Comparison of ENCODE assay signal across 9 cellular contexts in the genomic region with DNA sequence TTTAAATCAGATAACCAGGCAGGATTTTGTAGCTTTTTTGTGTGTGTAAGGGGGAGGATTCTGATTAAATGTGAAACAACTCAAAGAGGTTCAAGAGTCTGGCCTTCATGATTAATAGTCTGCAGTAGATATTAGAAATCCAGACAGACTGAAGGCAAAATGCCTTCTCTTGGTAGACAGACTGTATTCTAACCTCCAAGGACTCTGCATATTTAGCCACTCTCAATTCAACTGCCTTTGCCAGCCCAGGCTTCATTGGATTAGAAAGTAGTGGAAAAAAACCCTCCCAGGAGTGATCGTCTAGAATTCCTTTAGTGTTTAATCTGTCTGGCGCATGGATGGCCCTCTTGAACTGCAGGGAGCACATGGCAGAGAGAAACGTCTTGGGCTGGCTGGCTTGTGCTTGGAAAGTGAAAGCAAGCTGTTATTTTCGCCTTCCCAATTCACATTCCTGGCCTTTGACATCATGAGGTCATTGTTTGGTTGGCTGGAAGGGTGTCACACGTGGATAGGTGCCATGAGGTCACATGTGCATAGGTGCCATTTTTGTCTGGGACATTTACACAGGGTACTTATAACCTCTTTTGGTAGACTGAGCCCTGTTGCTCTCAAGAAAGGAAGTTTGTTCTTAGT. TPM values are rescaled to one million over a fixed set of nuclear protein-coding genes. Genes with fewer than 3 reads are reported as not detected.
A peak's percentile ranks its signal among the peaks of the same experiment; 100 is the strongest.
DNase-seq lines count a peak whose midpoint lies in the region; ATAC-seq and TF ChIP-seq lines count a peak whose summit lies in the region.
"Had no signal": no experiment of that assay in that cellular context is flagged by ENCODE, and none has a peak within 500 bp of the region (broad histone marks: within the 10 kb centered on the region; RNA-seq: fewer than 3 reads in every experiment).

No MANE protein-coding gene starts in this region.

- intact Hi-C loops in esophagus squamous epithelium (cut with DNase I) = no loop called here

- TF ChIP-seq POLR2A in esophagus squamous epithelium (IDR thresholded peaks at IDR 0.05) = no peak

- TF ChIP-seq CTCF in esophagus squamous epithelium (IDR thresholded peaks at IDR 0.05) = no peak

- no peaks in the 10 kb centered on the region for H3K36me3 ChIP-seq in esophagus squamous epithelium

- no peak overlapping the region for H3K4me3 ChIP-seq in esophagus squamous epithelium

- no peaks in the 10 kb centered on the region for H3K36me3 Mint-ChIP-seq in natural killer cell treated with Interleukin-12 subunit alpha and Interleukin-12 subunit beta and Interleukin-15 and Interleukin-18, amount 100 ng/mL, for 72 hours

- H3K27me3 Mint-ChIP-seq in natural killer cell treated with Interleukin-12 subunit alpha and Interleukin-12 subunit beta and Interleukin-15 and Interleukin-18, amount 100 ng/mL, for 72 hours = no peaks in the 10 kb centered on the region

- H3K27me3 ChIP-seq in esophagus squamous epithelium = no peaks in the 10 kb centered on the region

- 30 to 42% methylated on average over 5 of the region's 5 CpGs for WGBS in esophagus squamous epithelium, 2 donors

- peaks cover 0 to 30% (median 20%) of the 10 kb centered on the region in 3 donors for H3K4me1 ChIP-seq in esophagus squamous epithelium

- peaks cover 3% of the 10 kb centered on the region for H3K9me3 Mint-ChIP-seq in natural killer cell treated with Interleukin-12 subunit alpha and Interleukin-12 subunit beta and Interleukin-15 and Interleukin-18, amount 100 ng/mL, for 72 hours

- peak overlapping the region; percentile 9 to 82 (median 48) for H3K27ac ChIP-seq in esophagus squamous epithelium

- H3K9me3 ChIP-seq in esophagus squamous epithelium = no peaks in the 10 kb centered on the region

- H3K27ac Mint-ChIP-seq in natural killer cell treated with Interleukin-12 subunit alpha and Interleukin-12 subunit beta and Interleukin-15 and Interleukin-18, amount 100 ng/mL, for 72 hours = peak overlapping the region; percentile 32 to 36

- H3K4me3 Mint-ChIP-seq in natural killer cell treated with Interleukin-12 subunit alpha and Interleukin-12 subunit beta and Interleukin-15 and Interleukin-18, amount 100 ng/mL, for 72 hours = peak overlapping the region; percentile 32

- peaks cover 52 to 54% of the 10 kb centered on the region in 2 donors for H3K4me1 Mint-ChIP-seq in natural killer cell treated with Interleukin-12 subunit alpha and Interleukin-12 subunit beta and Interleukin-15 and Interleukin-18, amount 100 ng/mL, for 72 hours (ENCODE audit: low read depth in 2 of 2)

- DNase-seq in AG08396 (ENCODE audit: low spot score) (peak; percentile 81), NCI-H446 treated with DMSO at 0.1 percent for 48 hours (lab: John Stamatoyannopoulos, UW) (peak; percentile 29), esophagus squamous epithelium (lab: John Stamatoyannopoulos, UW) (no peak), globus pallidus (ENCODE audit: low spot score) (no peak)
- no peak for DNase-seq in natural killer cell treated with Interleukin-12 subunit alpha and Interleukin-12 subunit beta and Interleukin-15 and Interleukin-18, amount 100 ng/mL, for 72 hours (ENCODE audit: low spot score)
- DNase-seq: DND-41 had no signal

- ATAC-seq in natural killer cell treated with Interleukin-12 subunit alpha and Interleukin-12 subunit beta and Interleukin-15 and Interleukin-18, amount 100 ng/mL, for 72 hours = no peak
- ATAC-seq in HG02610 (IDR thresholded peaks at IDR 0.05; ENCODE audit: unreplicated experiment) (no peak), HG02571 (IDR thresholded peaks at IDR 0.05; ENCODE audit: unreplicated experiment) (no peak), GM21576 (IDR thresholded peaks at IDR 0.05; ENCODE audit: unreplicated experiment) (no peak)

RNA-seq across cellular contexts. Expression of a gene that starts 30.8 kb away (rescaled TPM):
- 10 to 100 TPM in 2 of 4 donors, 1 to 10 TPM in 2; 7.7 to 14.9 (median 10.9) TPM for total RNA-seq in esophagus squamous epithelium
- 10 to 100 TPM; 59.9 to 81.3 TPM for total RNA-seq in natural killer cell treated with Interleukin-12 subunit alpha and Interleukin-12 subunit beta and Interleukin-15 and Interleukin-18, amount 100 ng/mL, for 72 hours

Comparison
In these comparisons a context has a peak if more than half of its experiments do, and no peak if none do; other contexts are left out.
1. DNase-seq: peak in AG08396 (single experiment) and NCI-H446 treated with DMSO at 0.1 percent for 48 hours (single experiment); none in esophagus squamous epithelium (single experiment), natural killer cell treated with Interleukin-12 subunit alpha and Interleukin-12 subunit beta and Interleukin-15 and Interleukin-18, amount 100 ng/mL, for 72 hours (single experiment) and globus pallidus (single experiment).